Comparison of ENCODE assay signal across 23 cellular contexts in genomic region chr1:152539901-152540300, GRCh38. TPM values are rescaled to one million over a fixed set of nuclear protein-coding genes. Genes with fewer than 3 reads are reported as not detected.
"Had no signal": no experiment of that assay in that cellular context is flagged by ENCODE, and none has a peak within 500 bp of the region (broad histone marks: within the 10 kb centered on the region; RNA-seq: fewer than 3 reads in every experiment).

No MANE protein-coding gene starts in this region.

- H3K4me3 ChIP-seq: MG63, SJSA1, SK-N-MC had no signal

- H3K27ac ChIP-seq: SJSA1, SK-N-MC had no signal

- H3K9me3 ChIP-seq: MG63, SJSA1 had no signal

- H3K36me3 ChIP-seq: MG63, SJSA1 had no signal

- DNase-seq: KBM-7, MG63, NCI-H1092, NCI-H1105 treated with DMSO at 0.1 percent for 48 hours, NCI-H1417 treated with DMSO at 0.1 percent for 48 hours, NCI-H146, NCI-H1694 treated with DMSO at 0.1 percent for 48 hours, NCI-H1930, NCI-H2081, NCI-H2107, NCI-H226, NCI-H446, NCI-H510A, NCI-H524 treated with DMSO at 0.1 percent for 48 hours, NCI-H69, NCI-H774, Right ventricle myocardium superior, RPMI8226, SIG-M5 had no signal

- H3K4me1 ChIP-seq: SJSA1 had no signal

RNA-seq across cellular contexts. Expression of gene CRCT1, which starts 25.6 kb away (rescaled TPM):
- total RNA-seq: LHCN-M2, Right ventricle myocardium superior, SJSA1 had no signal

RNA-seq across cellular contexts. Expression of gene LCE3E, which starts 26.7 kb away (rescaled TPM):
- total RNA-seq: HT-29, LHCN-M2, Right ventricle myocardium superior, SJSA1 had no signal

RNA-seq across cellular contexts. Expression of gene LCE5A, which starts 29.3 kb away (rescaled TPM):
- total RNA-seq: HT-29, LHCN-M2, Right ventricle myocardium superior, SJSA1 had no signal

RNA-seq across cellular contexts. Expression of gene LCE3D, which starts 40.4 kb away (rescaled TPM):
- total RNA-seq: HT-29, Right ventricle myocardium superior, SJSA1 had no signal
